ENCODE assay signal across 26 cellular contexts in the genomic region with DNA sequence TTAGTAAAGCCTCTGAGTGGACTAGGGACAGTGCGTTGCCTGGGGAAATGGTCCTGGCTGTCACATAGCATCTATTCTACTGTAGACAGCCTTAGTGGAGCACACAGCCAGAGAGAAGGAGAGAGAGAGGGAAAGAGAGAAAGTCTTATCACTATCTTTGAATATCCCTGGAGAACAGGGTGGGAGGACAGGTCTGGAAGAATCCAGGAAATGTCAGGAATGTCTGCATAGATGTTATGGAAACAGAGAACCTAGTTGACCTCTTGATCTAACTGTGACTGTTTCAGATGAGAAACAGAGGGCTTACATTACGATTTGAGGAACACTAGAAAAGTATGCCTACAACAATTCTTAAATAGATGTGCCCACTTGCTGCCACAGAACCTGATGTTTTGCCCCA.
"Had no signal": no experiment of that assay in that cellular context is flagged by ENCODE, and none has a peak within 500 bp of the region (broad histone marks: within the 10 kb centered on the region; RNA-seq: fewer than 3 reads in every experiment).

No MANE protein-coding gene starts in this region.

- H3K4me3 Mint-ChIP-seq: activated CD4-positive, alpha-beta memory T cell treated with anti-CD3 and anti-CD28 coated beads for 36 hours; activated naive CD4-positive, alpha-beta T cell treated with anti-CD3 and anti-CD28 coated beads, Interleukin-2, amount 10 ng/mL, durations not matched to agents 7 days and 5 days; brain; immature natural killer cell; memory B cell; naive B cell; neural crest cell; stimulated activated naive CD8-positive, alpha-beta T cell treated with anti-CD3 and anti-CD28 coated beads, Interleukin-15, Interleukin-2, amounts not matched to agents 100 ng/mL and 50 ng/mL, for 24 hours; T-helper 17 cell had no signal

- H3K27ac ChIP-seq: spleen, thyroid gland had no signal

- H3K36me3 ChIP-seq: spleen, thyroid gland had no signal

- H3K27me3 ChIP-seq: spleen, thyroid gland had no signal

- H3K4me1 ChIP-seq: spleen, thyroid gland had no signal

- H3K4me3 ChIP-seq: mucosa of descending colon, spleen, thyroid gland had no signal

- ATAC-seq: mucosa of descending colon, T-helper 17 cell had no signal

- H3K4me1 Mint-ChIP-seq: activated naive CD4-positive, alpha-beta T cell treated with anti-CD3 and anti-CD28 coated beads, Interleukin-2, amount 10 ng/mL, durations not matched to agents 7 days and 5 days; brain; immature natural killer cell; memory B cell; naive B cell; T-helper 17 cell had no signal

- H3K9me3 Mint-ChIP-seq: activated CD4-positive, alpha-beta memory T cell treated with anti-CD3 and anti-CD28 coated beads for 36 hours; activated naive CD4-positive, alpha-beta T cell treated with anti-CD3 and anti-CD28 coated beads, Interleukin-2, amount 10 ng/mL, durations not matched to agents 7 days and 5 days had no signal

- H3K27ac Mint-ChIP-seq: activated CD4-positive, alpha-beta memory T cell treated with anti-CD3 and anti-CD28 coated beads for 36 hours; activated naive CD4-positive, alpha-beta T cell treated with anti-CD3 and anti-CD28 coated beads, Interleukin-2, amount 10 ng/mL, durations not matched to agents 7 days and 5 days; immature natural killer cell; memory B cell; naive B cell; stimulated activated naive CD8-positive, alpha-beta T cell treated with anti-CD3 and anti-CD28 coated beads, Interleukin-15, Interleukin-2, amounts not matched to agents 100 ng/mL and 50 ng/mL, for 24 hours; T-helper 17 cell had no signal

- H3K27me3 Mint-ChIP-seq: activated CD4-positive, alpha-beta memory T cell treated with anti-CD3 and anti-CD28 coated beads for 36 hours; activated naive CD4-positive, alpha-beta T cell treated with anti-CD3 and anti-CD28 coated beads, Interleukin-2, amount 10 ng/mL, durations not matched to agents 7 days and 5 days; stimulated activated naive CD8-positive, alpha-beta T cell treated with anti-CD3 and anti-CD28 coated beads, Interleukin-15, Interleukin-2, amounts not matched to agents 100 ng/mL and 50 ng/mL, for 24 hours; T-helper 17 cell had no signal

- DNase-seq: activated CD4-positive, alpha-beta memory T cell treated with anti-CD3 and anti-CD28 coated beads for 36 hours; activated CD4-positive, alpha-beta T cell treated with anti-CD3 and anti-CD28 coated beads for 48 hours; activated CD4-positive, CD25-positive, alpha-beta regulatory T cell; activated effector memory CD4-positive, alpha-beta T cell treated with Interleukin-2 at 50 U/mL for 16 hours; activated naive CD4-positive, alpha-beta T cell treated with anti-CD3 and anti-CD28 coated beads, Interleukin-2, amount 10 ng/mL, durations not matched to agents 7 days and 5 days; activated T-cell treated with anti-CD3 and anti-CD28 coated beads, Interleukin-2, amount 50 U/mL, for 48 hours; anterior cingulate cortex; central memory CD4-positive, alpha-beta T cell; dermis blood vessel endothelial cell; effector CD8-positive, alpha-beta T cell; erythroblast; foreskin fibroblast; immature natural killer cell; mucosa of descending colon; naive B cell; occipital lobe; posterior cingulate gyrus; spleen; stimulated activated CD4-positive, alpha-beta T cell treated with anti-CD3 and anti-CD28 coated beads, Interleukin-4, amount 100 ng/mL, for 24 hours; substantia nigra; T-helper 17 cell; thyroid gland had no signal

- H3K9me3 ChIP-seq: mucosa of descending colon, thyroid gland had no signal

- H3K36me3 Mint-ChIP-seq: activated CD4-positive, alpha-beta memory T cell treated with anti-CD3 and anti-CD28 coated beads for 36 hours; activated naive CD4-positive, alpha-beta T cell treated with anti-CD3 and anti-CD28 coated beads, Interleukin-2, amount 10 ng/mL, durations not matched to agents 7 days and 5 days; brain; immature natural killer cell; memory B cell; naive B cell had no signal
